ENCODE assay signal across 8 cellular contexts in genomic region chr21:17651526-17651925, GRCh38.
"Had no signal": no experiment of that assay in that cellular context is flagged by ENCODE, and none has a peak within 500 bp of the region (broad histone marks: within the 10 kb centered on the region; RNA-seq: fewer than 3 reads in every experiment).

No MANE protein-coding gene starts in this region.

- H3K4me1 Mint-ChIP-seq: IgD-negative memory B cell had no signal

- H3K36me3 Mint-ChIP-seq: IgD-negative memory B cell had no signal

- H3K27ac Mint-ChIP-seq: H9, IgD-negative memory B cell had no signal

- FAIRE-seq: H54 had no signal

- DNase-seq: GM23248, GOT3, H9, HCEC 1CT, KG1 had no signal

- H2AFZ ChIP-seq: GM23248 had no signal

- H3K4me3 Mint-ChIP-seq: H9, IgD-negative memory B cell had no signal

- H3K4me3 ChIP-seq: GM23248 had no signal

- H3K9ac ChIP-seq: GM23248 had no signal

- H3K27ac ChIP-seq: GM23248, HL-60 had no signal
